ENCODE assay signal across 21 cellular contexts in the genomic region with DNA sequence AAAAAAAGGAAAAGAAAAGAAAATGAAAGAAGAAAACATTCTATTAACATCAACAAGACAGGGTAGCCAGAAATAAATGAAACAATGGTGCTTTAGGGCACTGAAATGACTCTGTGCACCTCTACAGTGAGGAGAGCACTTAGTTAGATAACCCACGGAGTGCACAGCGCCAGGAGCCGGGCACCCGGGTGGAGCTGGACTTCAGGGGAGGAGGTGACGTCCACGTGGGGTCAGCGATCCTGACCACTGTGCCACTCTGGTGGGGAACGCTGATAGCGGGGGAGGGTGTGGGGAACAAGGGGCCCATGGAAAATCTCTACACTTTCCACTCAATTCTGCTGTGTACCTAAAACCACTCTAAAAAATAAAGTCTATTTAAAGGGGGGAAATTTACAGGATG. TPM values are rescaled to one million over a fixed set of nuclear protein-coding genes. Genes with fewer than 3 reads are reported as not detected.
DNase-seq lines count a peak whose midpoint lies in the region; ATAC-seq, FAIRE-seq and TF ChIP-seq lines count a peak whose summit lies in the region.
"Had no signal": no experiment of that assay in that cellular context is flagged by ENCODE, and none has a peak within 500 bp of the region (broad histone marks: within the 10 kb centered on the region; RNA-seq: fewer than 3 reads in every experiment).

No MANE protein-coding gene starts in this region.

- ATAC-seq in left ventricle myocardium superior (no peak), heart right ventricle (no peak)
- ATAC-seq: CD8-positive, alpha-beta T cell had no signal

- H3K4me1 ChIP-seq in heart right ventricle (no peaks in the 10 kb centered on the region), kidney (ENCODE audit: control insufficient read depth in 1 of 2, insufficient read depth in 1 of 2, low read depth in 1 of 2, low read length in 2 of 2) (no peaks in the 10 kb centered on the region), spleen (no peaks in the 10 kb centered on the region)
- H3K4me1 ChIP-seq: Caco-2 had no signal

- H3K4me3 ChIP-seq in heart right ventricle (no peak overlapping the region), kidney (ENCODE audit: low read length in 2 of 2) (no peak overlapping the region), spleen (no peak overlapping the region), lower leg skin (ENCODE audit: low read depth, poor library complexity, severe bottlenecking) (no peak overlapping the region)
- H3K4me3 ChIP-seq: GM23248 had no signal

- TF ChIP-seq CTCF in heart right ventricle (IDR thresholded peaks at IDR 0.05) (no peak), kidney (IDR thresholded peaks at IDR 0.05; ENCODE audit: borderline replicate concordance, extremely low read depth, insufficient read depth) (no peak), spleen (IDR thresholded peaks at IDR 0.05 in 8 of 11, conservative IDR thresholded peaks at IDR 0.05 in 3 of 11) (no peak), lower leg skin (IDR thresholded peaks at IDR 0.05) (no peak)

- no peak overlapping the region for H3K9ac ChIP-seq in kidney (ENCODE audit: low read length in 2 of 2)
- H3K9ac ChIP-seq: GM23248 had no signal

- no peaks in the 10 kb centered on the region for H3K9me3 ChIP-seq in heart right ventricle
- H3K9me3 ChIP-seq in kidney (ENCODE audit: control insufficient read depth in 1 of 2, low read length in 2 of 2): no peaks in the 10 kb centered on the region
- no peaks in the 10 kb centered on the region for H3K9me3 ChIP-seq in spleen
- H3K9me3 ChIP-seq: Caco-2 had no signal

- peak; percentile 8 for DNase-seq in left ventricle myocardium superior
- no peak for DNase-seq in heart right ventricle
- DNase-seq in kidney: peak; percentile 47
- peak; percentile 69 for DNase-seq in spleen
- DNase-seq in lower leg skin (ENCODE audit: low spot score in 2 of 2): no peak
- no peak for DNase-seq in activated CD8-positive, alpha-beta memory T cell treated with anti-CD3 and anti-CD28 coated beads for 24 hours
- DNase-seq: C1 segment of cervical spinal cord; Caco-2; CD4-positive, CD25-positive, alpha-beta regulatory T cell; CD8-positive, alpha-beta T cell; DMS153; DND-41; GM23248; H7; HCEC 1CT had no signal

- no peak for FAIRE-seq in kidney (lab: Jason Lieb, UNC)
- FAIRE-seq: G401.6, GM12892, H1 had no signal

- H3K27me3 ChIP-seq in heart right ventricle: peaks cover 0 to 16% (median 0%) of the 10 kb centered on the region in 7 donors
- H3K27me3 ChIP-seq in spleen (replicated peaks in 1 of 7): peaks cover 0 to 31% (median 0%) of the 10 kb centered on the region in 7 donors

- WGBS in heart right ventricle, 2 donors: 76 to 77% methylated on average over 9 of the region's 9 CpGs
- WGBS in spleen, 5 donors: 74 to 81% (median 78%) methylated on average over 9 of the region's 9 CpGs
- WGBS in lower leg skin, 2 donors: 84 to 85% methylated on average over 9 of the region's 9 CpGs

- no peaks in the 10 kb centered on the region for H3K36me3 ChIP-seq in heart right ventricle
- H3K36me3 ChIP-seq in kidney (ENCODE audit: control insufficient read depth in 1 of 2, insufficient read depth in 2 of 2, low read length in 2 of 2): no peaks in the 10 kb centered on the region
- no peaks in the 10 kb centered on the region for H3K36me3 ChIP-seq in spleen

- no peak overlapping the region for H3K27ac ChIP-seq in heart right ventricle
- H3K27ac ChIP-seq in kidney (ENCODE audit: low read depth in 2 of 2, low read length in 2 of 2): no peak overlapping the region
- no peak overlapping the region for H3K27ac ChIP-seq in spleen
- H3K27ac ChIP-seq: GM23248 had no signal

- intact Hi-C loops in left ventricle myocardium superior (cut with micrococcal nuclease): no loop called here
- intact Hi-C loops in heart right ventricle (cut with DNase I): no loop called here
- intact Hi-C loops in kidney (cut with DNase I): no loop called here
- intact Hi-C loops in spleen (cut with DNase I; ENCODE audit: low total_unique reads): loop anchor here (10.0 kb wide), 1 partner anchor 63 kb away; no protein-coding TSS in a partner anchor
- intact Hi-C loops in lower leg skin (cut with DNase I; ENCODE audit: low total_unique reads): no loop called here

- TF ChIP-seq POLR2A in spleen (IDR thresholded peaks at IDR 0.05): no peak
- TF ChIP-seq POLR2A in lower leg skin (IDR thresholded peaks at IDR 0.05): no peak

RNA-seq across cellular contexts. Expression of a gene that starts 15.7 kb away (rescaled TPM):
- not detected for total RNA-seq in left ventricle myocardium superior
- not detected for total RNA-seq in heart right ventricle
- polyA plus RNA-seq in heart right ventricle: not detected
- total RNA-seq in kidney: not detected
- polyA plus RNA-seq in kidney (ENCODE audit: insufficient read depth, low read depth, low replicate concordance): not detected
- not detected for total RNA-seq in spleen
- polyA plus RNA-seq in spleen: not detected
- total RNA-seq in lower leg skin: not detected
- total RNA-seq: A172; A673; Caco-2; CD4-positive, CD25-positive, alpha-beta regulatory T cell; CD8-positive, alpha-beta T cell; GM23248; H1 had no signal
- polyA plus RNA-seq: BJ; CD4-positive, CD25-positive, alpha-beta regulatory T cell; GM23248; H1 had no signal

Comparison
In these comparisons a context has a peak if more than half of its experiments do, and no peak if none do; other contexts are left out.
1. DNase-seq: peak in left ventricle myocardium superior (single experiment), kidney (single experiment) and spleen (single experiment); none in heart right ventricle (0 of 2), lower leg skin (0 of 2) and activated CD8-positive, alpha-beta memory T cell treated with anti-CD3 and anti-CD28 coated beads for 24 hours (single experiment).